1 cellular context compared by ENCODE assay signal in the genomic region with DNA sequence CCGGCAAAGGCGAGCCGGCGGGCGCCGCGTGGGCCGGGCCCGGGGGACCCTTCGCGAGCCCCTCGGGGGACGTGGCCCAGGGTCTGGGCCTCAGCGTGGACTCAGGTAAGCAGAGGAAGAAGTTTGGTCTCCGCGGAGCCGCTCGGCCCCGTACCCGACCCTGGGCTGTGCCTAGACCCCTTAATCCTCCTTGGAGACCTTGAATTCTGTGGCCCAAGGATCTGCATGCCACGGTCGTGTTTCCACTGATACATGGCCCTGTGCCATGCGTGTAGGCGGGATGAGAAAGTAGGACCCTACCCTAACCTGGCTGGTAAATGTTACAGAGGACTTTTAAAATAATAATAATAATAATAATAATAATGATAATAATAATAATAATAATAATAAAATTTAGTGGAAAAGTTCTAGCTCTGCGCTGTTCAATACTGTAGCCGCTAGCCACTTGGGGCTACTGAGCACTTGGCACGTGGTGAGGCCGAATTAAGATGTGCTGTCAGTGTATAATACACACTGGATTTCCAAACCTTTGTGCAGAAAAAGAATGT.
TF ChIP-seq lines count a peak whose summit lies in the region.

No MANE protein-coding gene starts in this region.

TF ChIP-seq in H1, 55 proteins besides CTCF, POLR2A, EP300 and RAD21:
- TF ChIP-seq RNF2 (IDR thresholded peaks at IDR 0.05; ENCODE audit: borderline replicate concordance, low read depth, low read length, missing control alignments, poor library complexity, severe bottlenecking) (peak; percentile 2), SUZ12 (IDR thresholded peaks at IDR 0.05; ENCODE audit: low read length) (peak; percentile 53; the same call in 1 of the 2 replicates)
- TF ChIP-seq, protein P1, sequence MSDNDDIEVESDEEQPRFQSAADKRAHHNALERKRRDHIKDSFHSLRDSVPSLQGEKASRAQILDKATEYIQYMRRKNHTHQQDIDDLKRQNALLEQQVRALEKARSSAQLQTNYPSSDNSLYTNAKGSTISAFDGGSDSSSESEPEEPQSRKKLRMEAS (IDR thresholded peaks at IDR 0.05) = no peak
